9 cellular contexts compared by ENCODE assay signal in the genomic region with DNA sequence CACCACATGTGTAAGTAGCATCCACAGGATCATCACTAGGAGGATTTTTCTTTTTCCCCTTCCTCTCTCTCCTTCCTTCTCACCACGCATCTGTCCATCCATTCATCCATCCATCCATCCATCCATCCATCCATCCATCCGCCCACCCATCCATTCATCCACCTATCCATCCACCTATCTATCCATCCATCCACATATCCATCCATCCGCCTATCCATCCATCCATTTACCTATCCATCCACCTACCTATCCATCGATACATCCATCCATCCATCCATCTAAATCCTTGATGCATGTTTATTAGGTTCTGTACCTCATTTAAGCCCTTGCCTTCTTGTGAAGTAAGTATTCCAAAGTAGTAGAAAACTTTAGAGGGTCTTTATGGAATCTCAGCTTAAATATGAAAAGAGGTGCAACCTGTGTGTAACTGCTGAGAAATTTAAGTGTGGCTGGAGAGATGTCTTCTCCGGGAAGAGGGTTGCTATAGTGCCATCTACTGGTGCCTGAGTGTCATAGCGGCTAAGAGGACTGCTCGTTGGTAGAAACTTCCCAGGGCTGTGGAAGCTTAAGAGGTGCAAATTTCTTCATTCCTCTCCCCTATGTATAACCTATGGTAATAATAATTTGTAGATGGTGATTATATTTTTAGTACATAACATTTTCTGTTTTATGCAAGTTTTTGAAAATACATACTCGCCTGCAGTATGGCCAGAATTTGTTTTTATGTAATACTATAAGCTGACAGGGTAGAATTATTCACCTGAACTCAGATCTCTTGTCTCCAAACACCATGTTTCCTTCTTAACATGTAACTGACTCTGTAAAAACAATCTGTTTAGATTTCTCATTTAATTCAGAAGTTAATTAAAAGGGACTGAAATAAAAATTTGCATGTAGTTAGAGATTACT. TPM values are rescaled to one million over a fixed set of nuclear protein-coding genes. Genes with fewer than 3 reads are reported as not detected.
DNase-seq lines count a peak whose midpoint lies in the region; ATAC-seq and TF ChIP-seq lines count a peak whose summit lies in the region.
"Had no signal": no experiment of that assay in that cellular context is flagged by ENCODE, and none has a peak within 500 bp of the region (broad histone marks: within the 10 kb centered on the region; RNA-seq: fewer than 3 reads in every experiment).

No MANE protein-coding gene starts in this region.

- no peak for TF ChIP-seq POLR2A in erythroblast (IDR thresholded peaks at IDR 0.05; ENCODE audit: low read length)

- H3K9me3 Mint-ChIP-seq in activated CD4-positive, alpha-beta T cell treated with anti-CD3 and anti-CD28 coated beads, Interleukin-2, amount 10 ng/mL, durations not matched to agents 24 days and 14 days = no peaks in the 10 kb centered on the region
- peaks cover 0 to 5% (median 0%) of the 10 kb centered on the region in 11 donors for H3K9me3 Mint-ChIP-seq in naive thymus-derived CD4-positive, alpha-beta T cell

- POLR2A ChIA-PET in naive thymus-derived CD4-positive, alpha-beta T cell (lab: Charles Lee) = no interaction called here

- H3K36me3 Mint-ChIP-seq in activated CD4-positive, alpha-beta T cell treated with anti-CD3 and anti-CD28 coated beads, Interleukin-2, amount 10 ng/mL, durations not matched to agents 24 days and 14 days (ENCODE audit: low read depth) = no peaks in the 10 kb centered on the region
- no peaks in the 10 kb centered on the region for H3K36me3 Mint-ChIP-seq in naive thymus-derived CD4-positive, alpha-beta T cell

- no peaks in the 10 kb centered on the region for H3K4me1 ChIP-seq in naive thymus-derived CD4-positive, alpha-beta T cell (ENCODE audit: control insufficient read depth in 2 of 2, insufficient read depth in 2 of 2, low read length in 2 of 2)

- peak; percentile 42 for DNase-seq in NCI-H2196 treated with DMSO at 0.1 percent for 48 hours (lab: John Stamatoyannopoulos, UW; ENCODE audit: unreplicated experiment)
- peak; percentile 81 for DNase-seq in activated CD4-positive, alpha-beta T cell treated with anti-CD3 and anti-CD28 coated beads, Interleukin-2, amount 10 ng/mL, durations not matched to agents 24 days and 14 days
- peak; percentile 49 to 73 for DNase-seq in erythroblast (lab: John Stamatoyannopoulos, UW)
- DNase-seq in naive thymus-derived CD4-positive, alpha-beta T cell = peak in 8 of 9 donors; percentile 10 to 55 (median 44)
- DNase-seq in ureter (ENCODE audit: low spot score) = peak; percentile 59

- intact Hi-C loops in activated CD4-positive, alpha-beta T cell treated with anti-CD3 and anti-CD28 coated beads, Interleukin-2, amount 10 ng/mL, durations not matched to agents 24 days and 14 days (cut with micrococcal nuclease) = loop anchor here (2.0 kb wide), 2 partner anchors 129 to 283 kb away; no protein-coding TSS in a partner anchor
- intact Hi-C loops in naive thymus-derived CD4-positive, alpha-beta T cell (cut with micrococcal nuclease) = loop anchor here (2.0 kb wide), 1 partner anchor 281 kb away; no protein-coding TSS in a partner anchor

- no peak overlapping the region for H3K27ac Mint-ChIP-seq in activated CD4-positive, alpha-beta T cell treated with anti-CD3 and anti-CD28 coated beads, Interleukin-2, amount 10 ng/mL, durations not matched to agents 24 days and 14 days
- no peak overlapping the region for H3K27ac Mint-ChIP-seq in naive thymus-derived CD4-positive, alpha-beta T cell

- H3K9me3 ChIP-seq in naive thymus-derived CD4-positive, alpha-beta T cell (ENCODE audit: control insufficient read depth in 2 of 3, low read length in 3 of 3) = no peaks in the 10 kb centered on the region

- no peaks in the 10 kb centered on the region for H3K36me3 ChIP-seq in naive thymus-derived CD4-positive, alpha-beta T cell (ENCODE audit: control insufficient read depth in 2 of 3, insufficient read depth in 3 of 3, low read length in 3 of 3)

- no peaks in the 10 kb centered on the region for H3K27me3 ChIP-seq in naive thymus-derived CD4-positive, alpha-beta T cell (ENCODE audit: control insufficient read depth in 2 of 2, insufficient read depth in 2 of 2, low read length in 2 of 2)

- H3K4me3 Mint-ChIP-seq in activated CD4-positive, alpha-beta T cell treated with anti-CD3 and anti-CD28 coated beads, Interleukin-2, amount 10 ng/mL, durations not matched to agents 24 days and 14 days = no peak overlapping the region
- no peak overlapping the region for H3K4me3 Mint-ChIP-seq in naive thymus-derived CD4-positive, alpha-beta T cell

- no peak overlapping the region for H3K27ac ChIP-seq in C4-2B
- H3K27ac ChIP-seq in naive thymus-derived CD4-positive, alpha-beta T cell (ENCODE audit: low read depth, low read length) = no peak overlapping the region

- CTCF ChIA-PET in naive thymus-derived CD4-positive, alpha-beta T cell (lab: Charles Lee) = interaction anchor here (0.6 kb wide), 2 partner anchors 8 to 281 kb away, joined by 3 to 5 read pairs; no protein-coding TSS in a partner anchor

- ATAC-seq in GM21717 (IDR thresholded peaks at IDR 0.05; ENCODE audit: unreplicated experiment) = peak; percentile 49
- peak; percentile 82 for ATAC-seq in naive thymus-derived CD4-positive, alpha-beta T cell
- no peak for ATAC-seq in GM21381 (IDR thresholded peaks at IDR 0.05; ENCODE audit: unreplicated experiment)

- peak; percentile 93 for TF ChIP-seq CTCF in C4-2B (conservative IDR thresholded peaks at IDR 0.05)

- H3K4me3 ChIP-seq in naive thymus-derived CD4-positive, alpha-beta T cell (ENCODE audit: low read length) = no peak overlapping the region

- peaks cover 15% of the 10 kb centered on the region for H3K27me3 Mint-ChIP-seq in activated CD4-positive, alpha-beta T cell treated with anti-CD3 and anti-CD28 coated beads, Interleukin-2, amount 10 ng/mL, durations not matched to agents 24 days and 14 days
- peaks cover 16 to 43% (median 39%) of the 10 kb centered on the region in 5 donors for H3K27me3 Mint-ChIP-seq in naive thymus-derived CD4-positive, alpha-beta T cell

- no peaks in the 10 kb centered on the region for H3K4me1 Mint-ChIP-seq in activated CD4-positive, alpha-beta T cell treated with anti-CD3 and anti-CD28 coated beads, Interleukin-2, amount 10 ng/mL, durations not matched to agents 24 days and 14 days
- no peaks in the 10 kb centered on the region for H3K4me1 Mint-ChIP-seq in naive thymus-derived CD4-positive, alpha-beta T cell

RNA-seq across cellular contexts. Expression of a gene that starts 46.0 kb away (rescaled TPM):
- total RNA-seq in activated CD4-positive, alpha-beta T cell treated with anti-CD3 and anti-CD28 coated beads, Interleukin-2, amount 10 ng/mL, durations not matched to agents 24 days and 14 days = not detected in 2 replicates
- total RNA-seq in naive thymus-derived CD4-positive, alpha-beta T cell = under 1 TPM in 1 of 5 experiments, not detected in 4; 0.49 TPM
- polyA plus RNA-seq in naive thymus-derived CD4-positive, alpha-beta T cell = not detected
- total RNA-seq in ureter = not detected
- total RNA-seq: pulmonary artery endothelial cell had no signal
